ENCODE assay signal across 14 cellular contexts in genomic region chr3:192889694-192890093, GRCh38. TPM values are rescaled to one million over a fixed set of nuclear protein-coding genes. Genes with fewer than 3 reads are reported as not detected.
DNase-seq lines count a peak whose midpoint lies in the region; ATAC-seq, FAIRE-seq and TF ChIP-seq lines count a peak whose summit lies in the region.
"Had no signal": no experiment of that assay in that cellular context is flagged by ENCODE, and none has a peak within 500 bp of the region (broad histone marks: within the 10 kb centered on the region; RNA-seq: fewer than 3 reads in every experiment).

No MANE protein-coding gene starts in this region.

- H3K27ac Mint-ChIP-seq in effector memory CD8-positive, alpha-beta T cell: no peak overlapping the region
- H3K27ac Mint-ChIP-seq: activated naive CD8-positive, alpha-beta T cell treated with anti-CD3 and anti-CD28 coated beads, Interleukin-2, amount 50 U/mL, for 24 hours had no signal

- H3K4me3 ChIP-seq in left ventricle myocardium inferior: no peak overlapping the region
- H3K4me3 ChIP-seq in adipocyte (ENCODE audit: low read length): peak overlapping the region; percentile 43
- no peak overlapping the region for H3K4me3 ChIP-seq in kidney (ENCODE audit: low read length in 2 of 2)

- H3K27me3 ChIP-seq in left ventricle myocardium inferior (ENCODE audit: low read depth) (no peaks in the 10 kb centered on the region), adipocyte (replicated peaks; ENCODE audit: control insufficient read depth, insufficient read depth, low read length) (no peaks in the 10 kb centered on the region)

- H3K4me1 Mint-ChIP-seq in effector memory CD8-positive, alpha-beta T cell (ENCODE audit: low read depth in 2 of 2): peaks cover 4 to 20% of the 10 kb centered on the region in 2 donors

- peaks cover 47% of the 10 kb centered on the region for H3K4me1 ChIP-seq in left ventricle myocardium inferior
- peaks cover 35% of the 10 kb centered on the region for H3K4me1 ChIP-seq in adipocyte (ENCODE audit: control insufficient read depth, insufficient read depth, low read length)
- peaks cover 11 to 30% of the 10 kb centered on the region in 2 donors for H3K4me1 ChIP-seq in kidney (ENCODE audit: control insufficient read depth in 1 of 2, insufficient read depth in 1 of 2, low read depth in 1 of 2, low read length in 2 of 2)

- no peak for ATAC-seq in effector memory CD8-positive, alpha-beta T cell (replicated peaks)
- no peak for ATAC-seq in GM18502 (IDR thresholded peaks at IDR 0.05; ENCODE audit: poor library complexity, unreplicated experiment)
- ATAC-seq: activated naive CD8-positive, alpha-beta T cell treated with anti-CD3 and anti-CD28 coated beads, Interleukin-2, amount 50 U/mL, for 24 hours had no signal

- peaks cover 0 to 3% of the 10 kb centered on the region in 2 donors for H3K9me3 Mint-ChIP-seq in effector memory CD8-positive, alpha-beta T cell
- H3K9me3 Mint-ChIP-seq: activated naive CD8-positive, alpha-beta T cell treated with anti-CD3 and anti-CD28 coated beads, Interleukin-2, amount 50 U/mL, for 24 hours had no signal

- DNase-seq in left ventricle myocardium inferior (no peak), cardiac septum (ENCODE audit: low spot score) (no peak), adipocyte (ENCODE audit: low read depth) (no peak), kidney (no peak), NCI-H1092 treated with DMSO at 0.1 percent for 48 hours (lab: John Stamatoyannopoulos, UW) (no peak)
- no peak for DNase-seq in effector memory CD8-positive, alpha-beta T cell
- no peak for DNase-seq in activated naive CD4-positive, alpha-beta T cell treated with Interleukin-2 at 50 U/mL for 16 hours
- DNase-seq: activated CD4-positive, CD25-positive, alpha-beta regulatory T cell; activated naive CD8-positive, alpha-beta T cell treated with anti-CD3 and anti-CD28 coated beads, Interleukin-2, amount 50 U/mL, for 24 hours; DMS153; NCI-H187; NK-92 treated with Interleukin-12 subunit alpha and Interleukin-12 subunit beta, amount 100 ng/mL, for 24 hours had no signal

- H3K9me3 ChIP-seq in left ventricle myocardium inferior (replicated peaks): no peaks in the 10 kb centered on the region
- H3K9me3 ChIP-seq in adipocyte (ENCODE audit: control insufficient read depth, low read length): no peaks in the 10 kb centered on the region
- H3K9me3 ChIP-seq in kidney (ENCODE audit: control insufficient read depth in 1 of 2, low read length in 2 of 2): no peaks in the 10 kb centered on the region

- H3K36me3 ChIP-seq in left ventricle myocardium inferior (no peaks in the 10 kb centered on the region), adipocyte (ENCODE audit: control insufficient read depth, insufficient read depth, low read length, severe bottlenecking) (no peaks in the 10 kb centered on the region), kidney (ENCODE audit: control insufficient read depth in 1 of 2, insufficient read depth in 2 of 2, low read length in 2 of 2) (no peaks in the 10 kb centered on the region)

- H3K36me3 Mint-ChIP-seq in effector memory CD8-positive, alpha-beta T cell (ENCODE audit: insufficient read depth): peaks cover 4% of the 10 kb centered on the region

- no peak overlapping the region for H3K4me3 Mint-ChIP-seq in effector memory CD8-positive, alpha-beta T cell
- H3K4me3 Mint-ChIP-seq: activated naive CD8-positive, alpha-beta T cell treated with anti-CD3 and anti-CD28 coated beads, Interleukin-2, amount 50 U/mL, for 24 hours had no signal

- peak overlapping the region; percentile 15 for H3K9ac ChIP-seq in adipocyte (ENCODE audit: low read length)
- H3K9ac ChIP-seq in kidney (ENCODE audit: low read length in 2 of 2): peak overlapping the region in 1 of 2 donors; percentile 39

- intact Hi-C loops in left ventricle myocardium inferior (cut with micrococcal nuclease): no loop called here
- intact Hi-C loops in cardiac septum (cut with DNase I): no loop called here
- intact Hi-C loops in kidney (cut with DNase I): no loop called here

- H3K27me3 Mint-ChIP-seq in effector memory CD8-positive, alpha-beta T cell: no peaks in the 10 kb centered on the region

- H3K27ac ChIP-seq in left ventricle myocardium inferior (replicated peaks) (peak overlapping the region; percentile 24), kidney (ENCODE audit: low read depth in 2 of 2, low read length in 2 of 2) (peak overlapping the region; percentile 51 to 52)

- no peak for FAIRE-seq in kidney (lab: Jason Lieb, UNC)
- FAIRE-seq: colon had no signal

- no peak for TF ChIP-seq CTCF in left ventricle myocardium inferior (IDR thresholded peaks at IDR 0.05; ENCODE audit: borderline replicate concordance)
- TF ChIP-seq CTCF in kidney (IDR thresholded peaks at IDR 0.05; ENCODE audit: borderline replicate concordance, extremely low read depth, insufficient read depth): no peak

RNA-seq across cellular contexts. Expression of gene MB21D2, which starts 28.0 kb away (rescaled TPM):
- 1.8 TPM for total RNA-seq in left ventricle myocardium inferior
- total RNA-seq in cardiac septum: 3.2 TPM
- 3.9 TPM for total RNA-seq in kidney
- polyA plus RNA-seq in kidney (ENCODE audit: insufficient read depth, low read depth, low replicate concordance): 3.2 TPM
